19 cellular contexts compared by ENCODE assay signal in genomic region chr10:572066-572465, GRCh38.
DNase-seq lines count a peak whose midpoint lies in the region; ATAC-seq, FAIRE-seq and TF ChIP-seq lines count a peak whose summit lies in the region.
"Had no signal": no experiment of that assay in that cellular context is flagged by ENCODE, and none has a peak within 500 bp of the region (broad histone marks: within the 10 kb centered on the region; RNA-seq: fewer than 3 reads in every experiment).

No MANE protein-coding gene starts in this region.

- H3K9ac ChIP-seq in astrocyte (ENCODE audit: low read length) = no peak overlapping the region

- peaks cover 7% of the 10 kb centered on the region for H3K4me1 ChIP-seq in astrocyte (ENCODE audit: insufficient read depth, low read length)
- peaks cover 0 to 72% (median 10%) of the 10 kb centered on the region in 3 donors for H3K4me1 ChIP-seq in gastroesophageal sphincter
- H3K4me1 ChIP-seq in gastrocnemius medialis = peaks cover 15 to 16% of the 10 kb centered on the region in 2 donors
- H3K4me1 ChIP-seq: A549 had no signal

- no peak for TF ChIP-seq EP300 in gastroesophageal sphincter (IDR thresholded peaks at IDR 0.05)

- 39 to 52% methylated on average over 10 to 12 of the region's 12 CpGs for WGBS in gastroesophageal sphincter (ENCODE audit: low coverage in 1 of 2), 2 donors

- ATAC-seq in gastroesophageal sphincter (no peak), HG02840 (IDR thresholded peaks at IDR 0.05; ENCODE audit: low FRiP score, unreplicated experiment) (no peak), gastrocnemius medialis (no peak)
- ATAC-seq: A549 had no signal

- H3K9me3 ChIP-seq in astrocyte (ENCODE audit: insufficient read depth, low read depth, low read length) (no peaks in the 10 kb centered on the region), gastroesophageal sphincter (peaks cover 0 to 7% (median 0%) of the 10 kb centered on the region in 3 donors), gastrocnemius medialis (no peaks in the 10 kb centered on the region)
- H3K9me3 ChIP-seq: A549 had no signal

- no peak overlapping the region for H3K4me2 ChIP-seq in astrocyte (ENCODE audit: low read length)
- H3K4me2 ChIP-seq: A549 had no signal

- no peak for TF ChIP-seq CTCF in astrocyte (IDR thresholded peaks at IDR 0.05; ENCODE audit: insufficient read depth, low read depth, low read length)
- no peak for TF ChIP-seq CTCF in gastroesophageal sphincter (IDR thresholded peaks at IDR 0.05)
- TF ChIP-seq CTCF in progenitor cell of endocrine pancreas (IDR thresholded peaks at IDR 0.05; ENCODE audit: unreplicated experiment) = no peak
- TF ChIP-seq CTCF in nephron progenitor cell (IDR thresholded peaks at IDR 0.05) = no peak
- TF ChIP-seq CTCF in gastrocnemius medialis (IDR thresholded peaks at IDR 0.05 in 4 of 5, conservative IDR thresholded peaks at IDR 0.05 in 1 of 5) = no peak

- H3K27ac Mint-ChIP-seq in astrocyte (ENCODE audit: unreplicated experiment) (peak overlapping the region; percentile 75), progenitor cell of endocrine pancreas (peak overlapping the region; percentile 21), nephron progenitor cell (no peak overlapping the region)
- H3K27ac Mint-ChIP-seq: B cell; CD4-positive, alpha-beta memory T cell had no signal

- no peak overlapping the region for H2AFZ ChIP-seq in astrocyte (ENCODE audit: low read depth, low read length)

- peaks cover 90% of the 10 kb centered on the region for H4K20me1 ChIP-seq in astrocyte (ENCODE audit: insufficient read depth, low read length)

- in situ Hi-C loops in gastrocnemius medialis (cut with MboI; ENCODE audit: low sequenced_read_pairs in 4 of 4) = no loop called here

- H3K36me3 ChIP-seq in astrocyte (ENCODE audit: insufficient read depth, low read length) (no peaks in the 10 kb centered on the region), gastroesophageal sphincter (no peaks in the 10 kb centered on the region), gastrocnemius medialis (no peaks in the 10 kb centered on the region)

- H3K27me3 ChIP-seq in astrocyte (ENCODE audit: insufficient read depth, low read length) = no peaks in the 10 kb centered on the region
- H3K27me3 ChIP-seq in gastroesophageal sphincter = no peaks in the 10 kb centered on the region
- H3K27me3 ChIP-seq in gastrocnemius medialis = no peaks in the 10 kb centered on the region

- H3K4me3 ChIP-seq in astrocyte (ENCODE audit: insufficient read depth, low read depth, low read length) (no peak overlapping the region), gastroesophageal sphincter (no peak overlapping the region), gastrocnemius medialis (no peak overlapping the region)
- H3K4me3 ChIP-seq: A549 had no signal

- no peak for FAIRE-seq in astrocyte (lab: Jason Lieb, UNC)
- FAIRE-seq: A549, H54, HTR-8/SVneo had no signal

- H3K27me3 Mint-ChIP-seq in astrocyte (ENCODE audit: low read depth, unreplicated experiment) = no peaks in the 10 kb centered on the region
- H3K27me3 Mint-ChIP-seq in progenitor cell of endocrine pancreas = no peaks in the 10 kb centered on the region
- no peaks in the 10 kb centered on the region for H3K27me3 Mint-ChIP-seq in nephron progenitor cell (ENCODE audit: low read depth, poor library complexity)

- intact Hi-C loops in gastrocnemius medialis (cut with DNase I; ENCODE audit: low total_unique reads) = no loop called here

- H3K4me1 Mint-ChIP-seq in astrocyte (ENCODE audit: low read depth, unreplicated experiment) (peaks cover 43% of the 10 kb centered on the region), progenitor cell of endocrine pancreas (ENCODE audit: low read depth) (peaks cover 17% of the 10 kb centered on the region), nephron progenitor cell (peaks cover 50% of the 10 kb centered on the region)
- H3K4me1 Mint-ChIP-seq: B cell; CD4-positive, alpha-beta memory T cell had no signal

- H3K4me3 Mint-ChIP-seq in astrocyte (ENCODE audit: unreplicated experiment) (no peak overlapping the region), progenitor cell of endocrine pancreas (ENCODE audit: low read depth) (no peak overlapping the region), nephron progenitor cell (no peak overlapping the region)
- H3K4me3 Mint-ChIP-seq: B cell; CD4-positive, alpha-beta memory T cell had no signal

- peaks cover 92% of the 10 kb centered on the region for H3K79me2 ChIP-seq in astrocyte (ENCODE audit: insufficient read depth, low read length)

- H3K36me3 Mint-ChIP-seq in astrocyte (ENCODE audit: low read depth, unreplicated experiment) (peaks cover 10% of the 10 kb centered on the region), progenitor cell of endocrine pancreas (ENCODE audit: insufficient read depth) (peaks cover 6% of the 10 kb centered on the region), nephron progenitor cell (ENCODE audit: low read depth) (peaks cover 29% of the 10 kb centered on the region)
- H3K36me3 Mint-ChIP-seq: CD4-positive, alpha-beta memory T cell had no signal

- H3K27ac ChIP-seq in astrocyte (ENCODE audit: low read depth, low read length) (no peak overlapping the region), gastroesophageal sphincter (peak overlapping the region in 3 of 4 donors; percentile 57 to 80 (median 72)), gastrocnemius medialis (no peak overlapping the region)
- H3K27ac ChIP-seq: A549 had no signal

- DNase-seq in EH (ENCODE audit: low read depth) (peak; percentile 12), astrocyte (ENCODE audit: low read depth) (no peak), progenitor cell of endocrine pancreas (ENCODE audit: low spot score, unreplicated experiment) (no peak), nephron progenitor cell (no peak), T-helper 1 cell (no peak), gastrocnemius medialis (no peak)
- DNase-seq: CD4-positive, alpha-beta memory T cell; DMS79 treated with DMSO at 0.1 percent for 48 hours; GF-D8; NCI-H1417 treated with DMSO at 0.1 percent for 48 hours; NCI-H2029; NCI-H524; SHP77 treated with DMSO at 0.1 percent for 48 hours had no signal

- H3K9me3 Mint-ChIP-seq in astrocyte (ENCODE audit: unreplicated experiment) (peaks cover 5% of the 10 kb centered on the region), progenitor cell of endocrine pancreas (ENCODE audit: low read depth) (peaks cover 7% of the 10 kb centered on the region), nephron progenitor cell (peaks cover 28% of the 10 kb centered on the region)

- TF ChIP-seq POLR2A in gastroesophageal sphincter (IDR thresholded peaks at IDR 0.05) (no peak), gastrocnemius medialis (IDR thresholded peaks at IDR 0.05) (no peak)

Comparison
In these comparisons a context has a peak if more than half of its experiments do, and no peak if none do; other contexts are left out.
1. H3K27ac ChIP-seq: peak in gastroesophageal sphincter (3 of 4); none in astrocyte (single experiment) and gastrocnemius medialis (0 of 4).